8 cellular contexts compared by ENCODE assay signal in genomic region chr21:45136927-45137611, GRCh38.
DNase-seq lines count a peak whose midpoint lies in the region; ATAC-seq, FAIRE-seq and TF ChIP-seq lines count a peak whose summit lies in the region.

No MANE protein-coding gene starts in this region.

- peak; percentile 56 for ATAC-seq in activated CD4-positive, CD25-positive, alpha-beta regulatory T cell treated with anti-CD3 and anti-CD28 coated beads, Interleukin-2, amount 50 U/mL, for 24 hours
- ATAC-seq in left lung (peak; percentile 79), HG03045 (IDR thresholded peaks at IDR 0.05; ENCODE audit: unreplicated experiment) (no peak)

- no peak for TF ChIP-seq POLR2A in GM12892 (IDR thresholded peaks at IDR 0.05; ENCODE audit: low read depth, low read length)

- peak; percentile 65 for DNase-seq in GM12892 (ENCODE audit: insufficient read length)
- DNase-seq in NCI-H2227 treated with DMSO at 0.1 percent for 48 hours (lab: John Stamatoyannopoulos, UW) = peak; percentile 85
- peak; percentile 95 for DNase-seq in choroid plexus epithelial cell (ENCODE audit: low read depth)
- peak in 1 of 2 donors; percentile 84 for DNase-seq in left lung
- peak; percentile 75 for DNase-seq in stimulated activated CD4-positive, alpha-beta T cell treated with anti-CD3 and anti-CD28 coated beads, Interleukin-4, amount 100 ng/mL, for 24 hours

- H3K79me2 ChIP-seq in ACC112 (ENCODE audit: control insufficient read depth, insufficient read depth, low read length, unreplicated experiment) = peaks cover 4% of the 10 kb centered on the region

- H3K27me3 ChIP-seq in ACC112 (ENCODE audit: insufficient read depth, low read length) = no peaks in the 10 kb centered on the region
- H3K27me3 ChIP-seq in left lung = no peaks in the 10 kb centered on the region

- FAIRE-seq in GM12892 (lab: Jason Lieb, UNC) = no peak

- H3K4me1 ChIP-seq in ACC112 (ENCODE audit: control insufficient read depth, insufficient read depth, low read length, unreplicated experiment) (peaks cover 21% of the 10 kb centered on the region), left lung (peaks cover 4 to 15% of the 10 kb centered on the region in 2 donors)

- H3K36me3 ChIP-seq in ACC112 (ENCODE audit: insufficient read depth, low read length) (no peaks in the 10 kb centered on the region), left lung (no peaks in the 10 kb centered on the region)

- no peaks in the 10 kb centered on the region for H3K9me3 ChIP-seq in left lung

- no peak overlapping the region for H2AFZ ChIP-seq in ACC112 (ENCODE audit: low read length, unreplicated experiment)

- H3K27ac ChIP-seq in ACC112 (ENCODE audit: low read depth, low read length) (peak overlapping the region; percentile 36; the same call in 1 of the 2 replicates), left lung (no peak overlapping the region)

- H3K4me3 ChIP-seq in ACC112 (ENCODE audit: low read depth, low read length) (no peak overlapping the region), choroid plexus epithelial cell (ENCODE audit: low read depth, low read length) (no peak overlapping the region), left lung (no peak overlapping the region)

- peak; percentile 94 for TF ChIP-seq CTCF in choroid plexus epithelial cell (conservative IDR thresholded peaks at IDR 0.05; ENCODE audit: low read depth, low read length)
- TF ChIP-seq CTCF in left lung (IDR thresholded peaks at IDR 0.05) = peak; percentile 73 to 82

- intact Hi-C loops in left lung (cut with DNase I) = no loop called here
